Comparison of ENCODE assay signal across 9 cellular contexts in genomic region chr19:40810160-40810559, GRCh38. TPM values are rescaled to one million over a fixed set of nuclear protein-coding genes. Genes with fewer than 3 reads are reported as not detected.
DNase-seq lines count a peak whose midpoint lies in the region; ATAC-seq and TF ChIP-seq lines count a peak whose summit lies in the region.
"Had no signal": no experiment of that assay in that cellular context is flagged by ENCODE, and none has a peak within 500 bp of the region (broad histone marks: within the 10 kb centered on the region; RNA-seq: fewer than 3 reads in every experiment).

No MANE protein-coding gene starts in this region.

- no peaks in the 10 kb centered on the region for H3K9me3 Mint-ChIP-seq in mesothelial cell of epicardium

- H3K4me3 ChIP-seq in heart right ventricle (peak overlapping the region in 9 of 10 donors; percentile 29 to 64 (median 55)), choroid plexus epithelial cell (ENCODE audit: low read depth, low read length) (peak overlapping the region; percentile 23), upper lobe of right lung (peak overlapping the region; percentile 50)

- WGBS in heart right ventricle, 2 donors, result 33 to 41% methylated on average over 14 of the region's 14 CpGs

- no peak for DNase-seq in heart right ventricle
- DNase-seq in left ventricle myocardium superior, result no peak
- no peak for DNase-seq in choroid plexus epithelial cell (ENCODE audit: low read depth)
- no peak for DNase-seq in mesothelial cell of epicardium (ENCODE audit: low spot score in 2 of 2, unreplicated experiment in 2 of 2)
- DNase-seq in upper lobe of right lung, result no peak
- no peak for DNase-seq in erythroblast (lab: John Stamatoyannopoulos, UW)
- DNase-seq in activated gamma-delta T cell treated with Interleukin-2 at 50 U/mL for 16 hours, result no peak
- DNase-seq: DMS 273 treated with DMSO at 0.1 percent for 48 hours had no signal

- H3K27ac ChIP-seq in heart right ventricle (peak overlapping the region in 9 of 10 donors; percentile 68 to 91 (median 79)), upper lobe of right lung (peak overlapping the region; percentile 78)

- no peak for ATAC-seq in heart right ventricle
- no peak for ATAC-seq in left ventricle myocardium superior
- no peak for ATAC-seq in upper lobe of right lung
- no peak for ATAC-seq in GM18861 (IDR thresholded peaks at IDR 0.05; ENCODE audit: unreplicated experiment)

- peaks cover 63% of the 10 kb centered on the region for H3K4me1 Mint-ChIP-seq in mesothelial cell of epicardium

- TF ChIP-seq CTCF in heart right ventricle (IDR thresholded peaks at IDR 0.05), result no peak
- TF ChIP-seq CTCF in choroid plexus epithelial cell (conservative IDR thresholded peaks at IDR 0.05; ENCODE audit: low read depth, low read length), result no peak
- TF ChIP-seq CTCF in mesothelial cell of epicardium (IDR thresholded peaks at IDR 0.05; ENCODE audit: unreplicated experiment), result no peak
- no peak for TF ChIP-seq CTCF in upper lobe of right lung (IDR thresholded peaks at IDR 0.05)

- TF ChIP-seq POLR2A in erythroblast (IDR thresholded peaks at IDR 0.05; ENCODE audit: low read length), result no peak

- H3K36me3 ChIP-seq in heart right ventricle, result peaks cover 0 to 40% (median 11%) of the 10 kb centered on the region in 9 donors
- H3K36me3 ChIP-seq in upper lobe of right lung, result peaks cover 42% of the 10 kb centered on the region

- peak overlapping the region; percentile 94 for H3K4me3 Mint-ChIP-seq in mesothelial cell of epicardium

- H3K4me1 ChIP-seq in heart right ventricle (peaks cover 19 to 79% (median 61%) of the 10 kb centered on the region in 9 donors), upper lobe of right lung (peaks cover 59% of the 10 kb centered on the region)

- H3K27ac Mint-ChIP-seq in mesothelial cell of epicardium, result peak overlapping the region; percentile 64

- H3K27me3 ChIP-seq in heart right ventricle, result no peaks in the 10 kb centered on the region
- no peaks in the 10 kb centered on the region for H3K27me3 ChIP-seq in upper lobe of right lung

- peaks cover 2% of the 10 kb centered on the region for H3K36me3 Mint-ChIP-seq in mesothelial cell of epicardium

- intact Hi-C loops in heart right ventricle (cut with DNase I) (loop anchor here in 1 of 10 donors (5.0 kb wide), 1 partner anchor 322 kb away; no protein-coding TSS in a partner anchor), left ventricle myocardium superior (cut with micrococcal nuclease) (no loop called here), upper lobe of right lung (cut with DNase I) (no loop called here)

- H3K9me3 ChIP-seq in heart right ventricle (no peaks in the 10 kb centered on the region), upper lobe of right lung (no peaks in the 10 kb centered on the region)

- H3K27me3 Mint-ChIP-seq in mesothelial cell of epicardium (ENCODE audit: low read depth), result no peaks in the 10 kb centered on the region

RNA-seq across cellular contexts. Expression of gene EGLN2, which starts 11.2 kb away (rescaled TPM):
- 10 to 100 TPM; 31.8 to 78.3 (median 42.8) TPM for total RNA-seq in heart right ventricle
- 10 to 100 TPM; 75.3 to 78.6 TPM for polyA plus RNA-seq in heart right ventricle
- 65.5 TPM for total RNA-seq in left ventricle myocardium superior
- 107 to 109 TPM (median 108 TPM) in 3 replicates for total RNA-seq in mesothelial cell of epicardium
- 173 TPM for total RNA-seq in upper lobe of right lung

RNA-seq across cellular contexts. Expression of gene RAB4B, which starts 32.1 kb away (rescaled TPM):
- total RNA-seq in heart right ventricle, result 10 to 100 TPM; 11.0 to 25.2 (median 13.5) TPM
- polyA plus RNA-seq in heart right ventricle, result 10 to 100 TPM; 26.8 to 62.5 TPM
- total RNA-seq in left ventricle myocardium superior, result 10.1 TPM
- 13.2 to 15.8 TPM (median 14.5 TPM) in 3 replicates for total RNA-seq in mesothelial cell of epicardium
- total RNA-seq in upper lobe of right lung, result 45.4 TPM

RNA-seq across cellular contexts. Expression of gene MIA, which starts 34.8 kb away (rescaled TPM):
- total RNA-seq in heart right ventricle (1 to 10 TPM in 3 of 10 donors, under 1 TPM in 2, not detected in 5; 0.63 to 1.7 (median 1.0) TPM), left ventricle myocardium superior (1.1 TPM), mesothelial cell of epicardium (1.2 to 2.7 TPM (median 1.4 TPM) in 3 replicates), upper lobe of right lung (not detected)
- 1 to 10 TPM; 2.0 to 2.4 TPM for polyA plus RNA-seq in heart right ventricle

RNA-seq across cellular contexts. Expression of gene CYP2A6, which starts 40.1 kb away (rescaled TPM):
- total RNA-seq in heart right ventricle (not detected), left ventricle myocardium superior (not detected), mesothelial cell of epicardium (0.27 to 0.40 TPM (median 0.34 TPM) in 3 replicates), upper lobe of right lung (not detected)
- not detected for polyA plus RNA-seq in heart right ventricle

RNA-seq across cellular contexts. Expression of gene SNRPA, which starts 59.2 kb away (rescaled TPM):
- total RNA-seq in heart right ventricle (10 to 100 TPM; 24.0 to 40.6 (median 34.4) TPM), left ventricle myocardium superior (41.6 TPM), mesothelial cell of epicardium (109 to 121 TPM (median 111 TPM) in 3 replicates), upper lobe of right lung (51.7 TPM)
- polyA plus RNA-seq in heart right ventricle, result 10 to 100 TPM; 35.3 to 36.7 TPM
